12 cellular contexts compared by ENCODE assay signal in genomic region chr10:8043569-8044306, GRCh38. TPM values are rescaled to one million over a fixed set of nuclear protein-coding genes. Genes with fewer than 3 reads are reported as not detected.
A peak's percentile ranks its signal among the peaks of the same experiment; 100 is the strongest.
DNase-seq lines count a peak whose midpoint lies in the region; ATAC-seq and TF ChIP-seq lines count a peak whose summit lies in the region.
"Had no signal": no experiment of that assay in that cellular context is flagged by ENCODE, and none has a peak within 500 bp of the region (broad histone marks: within the 10 kb centered on the region; RNA-seq: fewer than 3 reads in every experiment).

No MANE protein-coding gene starts in this region.

- H3K4me3 ChIP-seq in smooth muscle cell = no peak overlapping the region
- H3K4me3 ChIP-seq: GM23248, uterus had no signal

- CTCF ChIA-PET in WTC11 (lab: Charles Lee) = interaction anchor here (0.8 kb wide), 1 partner anchor 170 kb away, joined by 3 read pairs; no protein-coding TSS in a partner anchor

- H3K9me3 ChIP-seq in smooth muscle cell (replicated peaks; ENCODE audit: low read depth) = no peaks in the 10 kb centered on the region
- H3K9me3 ChIP-seq: uterus had no signal

- peaks cover 2% of the 10 kb centered on the region; the same call in 1 of the 2 replicates for H3K36me3 Mint-ChIP-seq in WTC11
- H3K36me3 Mint-ChIP-seq in glutamatergic neuron (ENCODE audit: unreplicated experiment) = no peaks in the 10 kb centered on the region

- no peaks in the 10 kb centered on the region for H3F3A ChIP-seq in smooth muscle cell (ENCODE audit: low read depth)

- POLR2A ChIA-PET in WTC11 (lab: Charles Lee) = interaction anchor here (1.0 kb wide), 1 partner anchor 9 kb away, joined by 5 read pairs; no protein-coding TSS in a partner anchor

- WGBS in smooth muscle cell (ENCODE audit: low lambda C conversion rate) = 6% methylated on average over 30 of the region's 31 CpGs

- H3K9me3 Mint-ChIP-seq in WTC11 (no peaks in the 10 kb centered on the region), glutamatergic neuron (ENCODE audit: unreplicated experiment) (peaks cover 9% of the 10 kb centered on the region)

- H2AFZ ChIP-seq in smooth muscle cell (ENCODE audit: low read depth) = no peak overlapping the region
- H2AFZ ChIP-seq: GM23248 had no signal

- no peak overlapping the region for H3K27ac ChIP-seq in smooth muscle cell (ENCODE audit: low read depth)
- H3K27ac ChIP-seq: GM23248, uterus had no signal

- no peaks in the 10 kb centered on the region for H3K36me3 ChIP-seq in smooth muscle cell (ENCODE audit: low read depth)
- H3K36me3 ChIP-seq: uterus had no signal

- H3K27me3 ChIP-seq in smooth muscle cell (ENCODE audit: low read depth) = peaks cover 100% of the 10 kb centered on the region

- peak overlapping the region; percentile 69 for H3K4me3 Mint-ChIP-seq in WTC11
- H3K4me3 Mint-ChIP-seq in glutamatergic neuron (ENCODE audit: unreplicated experiment) = peak overlapping the region; percentile 20

- TF ChIP-seq CTCF in WTC11 (IDR thresholded peaks at IDR 0.05) (no peak), glutamatergic neuron (IDR thresholded peaks at IDR 0.05; ENCODE audit: partially characterized antibody, unreplicated experiment) (no peak), smooth muscle cell (IDR thresholded peaks at IDR 0.05; ENCODE audit: borderline replicate concordance, insufficient read depth, poor library complexity, severe bottlenecking) (peak; percentile 18)

- peaks cover 74% of the 10 kb centered on the region for H3K4me1 Mint-ChIP-seq in WTC11
- peaks cover 9% of the 10 kb centered on the region for H3K4me1 Mint-ChIP-seq in glutamatergic neuron (ENCODE audit: low read depth, unreplicated experiment)

- H3K27ac Mint-ChIP-seq in WTC11 (no peak overlapping the region), glutamatergic neuron (ENCODE audit: unreplicated experiment) (no peak overlapping the region)

- H3K79me2 ChIP-seq in smooth muscle cell (ENCODE audit: low read depth) = no peaks in the 10 kb centered on the region

- no peaks in the 10 kb centered on the region for H4K20me1 ChIP-seq in smooth muscle cell (ENCODE audit: low read depth)

- H3K27me3 Mint-ChIP-seq in WTC11 (ENCODE audit: low read depth) = peaks cover 100% of the 10 kb centered on the region
- H3K27me3 Mint-ChIP-seq in glutamatergic neuron (ENCODE audit: unreplicated experiment) = peaks cover 65% of the 10 kb centered on the region

- no peak overlapping the region for H3K9ac ChIP-seq in smooth muscle cell (ENCODE audit: low read depth)
- H3K9ac ChIP-seq: GM23248 had no signal

- peak overlapping the region; percentile 85 for H3K4me2 ChIP-seq in smooth muscle cell

- peak; percentile 67 for DNase-seq in activated CD4-positive, alpha-beta T cell treated with anti-CD3 and anti-CD28 coated beads for 48 hours
- DNase-seq in activated CD4-positive, alpha-beta T cell treated with anti-CD3 and anti-CD28 coated beads, Interleukin-2, amount 50 U/mL, for 4 hours = no peak
- DNase-seq in WTC11 (ENCODE audit: low spot score) (peak; percentile 73), glutamatergic neuron (no peak), smooth muscle cell (lab: John Stamatoyannopoulos, UW; ENCODE audit: unreplicated experiment) (no peak), NCI-H2227 (lab: John Stamatoyannopoulos, UW; ENCODE audit: unreplicated experiment) (no peak), NCI-H1092 treated with DMSO at 0.1 percent for 48 hours (lab: John Stamatoyannopoulos, UW) (no peak)
- DNase-seq: GM23248, NCI-H2227 treated with DMSO at 0.1 percent for 48 hours, uterus had no signal

- peak; percentile 28 for ATAC-seq in WTC11
- no peak for ATAC-seq in GM19035 (IDR thresholded peaks at IDR 0.05; ENCODE audit: unreplicated experiment)

- peaks cover 24% of the 10 kb centered on the region for H3K4me1 ChIP-seq in smooth muscle cell (ENCODE audit: low read depth)
- H3K4me1 ChIP-seq: uterus had no signal

TF ChIP-seq in WTC11, 78 proteins besides CTCF, POLR2A, EP300 and RAD21 (continues in another document):
- no peak for TF ChIP-seq CREM (CRISPR knock-in tag; IDR thresholded peaks at IDR 0.05)
- peak; percentile 25; the same call in 1 of the 2 replicates for TF ChIP-seq TEAD1 (CRISPR knock-in tag; IDR thresholded peaks at IDR 0.05)
- TF ChIP-seq, protein P1, sequence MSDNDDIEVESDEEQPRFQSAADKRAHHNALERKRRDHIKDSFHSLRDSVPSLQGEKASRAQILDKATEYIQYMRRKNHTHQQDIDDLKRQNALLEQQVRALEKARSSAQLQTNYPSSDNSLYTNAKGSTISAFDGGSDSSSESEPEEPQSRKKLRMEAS (CRISPR knock-in tag; IDR thresholded peaks at IDR 0.05) = peak; percentile 78; the same call in 1 of the 2 replicates
- TF ChIP-seq NFATC4 (CRISPR knock-in tag; IDR thresholded peaks at IDR 0.05) = no peak
- no peak for TF ChIP-seq USF1 (CRISPR knock-in tag; IDR thresholded peaks at IDR 0.05)
- TF ChIP-seq NR1H2 (CRISPR knock-in tag; IDR thresholded peaks at IDR 0.05) = no peak
- TF ChIP-seq CREB1 (CRISPR knock-in tag; IDR thresholded peaks at IDR 0.05) = no peak
- no peak for TF ChIP-seq ESRRA (CRISPR knock-in tag; IDR thresholded peaks at IDR 0.05; ENCODE audit: borderline replicate concordance)
- TF ChIP-seq ZNF232 (CRISPR knock-in tag; IDR thresholded peaks at IDR 0.05) = peak; percentile 48; the same call in 1 of the 2 replicates
- TF ChIP-seq, protein P2, sequence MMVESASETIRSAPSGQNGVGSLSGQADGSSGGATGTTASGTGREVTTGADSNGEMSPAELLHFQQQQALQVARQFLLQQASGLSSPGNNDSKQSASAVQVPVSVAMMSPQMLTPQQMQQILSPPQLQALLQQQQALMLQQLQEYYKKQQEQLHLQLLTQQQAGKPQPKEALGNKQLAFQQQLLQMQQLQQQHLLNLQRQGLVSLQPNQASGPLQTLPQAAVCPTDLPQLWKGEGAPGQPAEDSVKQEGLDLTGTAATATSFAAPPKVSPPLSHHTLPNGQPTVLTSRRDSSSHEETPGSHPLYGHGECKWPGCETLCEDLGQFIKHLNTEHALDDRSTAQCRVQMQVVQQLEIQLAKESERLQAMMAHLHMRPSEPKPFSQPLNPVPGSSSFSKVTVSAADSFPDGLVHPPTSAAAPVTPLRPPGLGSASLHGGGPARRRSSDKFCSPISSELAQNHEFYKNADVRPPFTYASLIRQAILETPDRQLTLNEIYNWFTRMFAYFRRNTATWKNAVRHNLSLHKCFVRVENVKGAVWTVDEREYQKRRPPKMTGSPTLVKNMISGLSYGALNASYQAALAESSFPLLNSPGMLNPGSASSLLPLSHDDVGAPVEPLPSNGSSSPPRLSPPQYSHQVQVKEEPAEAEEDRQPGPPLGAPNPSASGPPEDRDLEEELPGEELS (CRISPR knock-in tag; IDR thresholded peaks at IDR 0.05) = 0 out of 2 replicates have a peak, but pooled peaks have one; percentile 37
- TF ChIP-seq, protein P3, sequence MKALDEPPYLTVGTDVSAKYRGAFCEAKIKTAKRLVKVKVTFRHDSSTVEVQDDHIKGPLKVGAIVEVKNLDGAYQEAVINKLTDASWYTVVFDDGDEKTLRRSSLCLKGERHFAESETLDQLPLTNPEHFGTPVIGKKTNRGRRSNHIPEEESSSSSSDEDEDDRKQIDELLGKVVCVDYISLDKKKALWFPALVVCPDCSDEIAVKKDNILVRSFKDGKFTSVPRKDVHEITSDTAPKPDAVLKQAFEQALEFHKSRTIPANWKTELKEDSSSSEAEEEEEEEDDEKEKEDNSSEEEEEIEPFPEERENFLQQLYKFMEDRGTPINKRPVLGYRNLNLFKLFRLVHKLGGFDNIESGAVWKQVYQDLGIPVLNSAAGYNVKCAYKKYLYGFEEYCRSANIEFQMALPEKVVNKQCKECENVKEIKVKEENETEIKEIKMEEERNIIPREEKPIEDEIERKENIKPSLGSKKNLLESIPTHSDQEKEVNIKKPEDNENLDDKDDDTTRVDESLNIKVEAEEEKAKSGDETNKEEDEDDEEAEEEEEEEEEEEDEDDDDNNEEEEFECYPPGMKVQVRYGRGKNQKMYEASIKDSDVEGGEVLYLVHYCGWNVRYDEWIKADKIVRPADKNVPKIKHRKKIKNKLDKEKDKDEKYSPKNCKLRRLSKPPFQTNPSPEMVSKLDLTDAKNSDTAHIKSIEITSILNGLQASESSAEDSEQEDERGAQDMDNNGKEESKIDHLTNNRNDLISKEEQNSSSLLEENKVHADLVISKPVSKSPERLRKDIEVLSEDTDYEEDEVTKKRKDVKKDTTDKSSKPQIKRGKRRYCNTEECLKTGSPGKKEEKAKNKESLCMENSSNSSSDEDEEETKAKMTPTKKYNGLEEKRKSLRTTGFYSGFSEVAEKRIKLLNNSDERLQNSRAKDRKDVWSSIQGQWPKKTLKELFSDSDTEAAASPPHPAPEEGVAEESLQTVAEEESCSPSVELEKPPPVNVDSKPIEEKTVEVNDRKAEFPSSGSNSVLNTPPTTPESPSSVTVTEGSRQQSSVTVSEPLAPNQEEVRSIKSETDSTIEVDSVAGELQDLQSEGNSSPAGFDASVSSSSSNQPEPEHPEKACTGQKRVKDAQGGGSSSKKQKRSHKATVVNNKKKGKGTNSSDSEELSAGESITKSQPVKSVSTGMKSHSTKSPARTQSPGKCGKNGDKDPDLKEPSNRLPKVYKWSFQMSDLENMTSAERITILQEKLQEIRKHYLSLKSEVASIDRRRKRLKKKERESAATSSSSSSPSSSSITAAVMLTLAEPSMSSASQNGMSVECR (CRISPR knock-in tag; IDR thresholded peaks at IDR 0.05; ENCODE audit: borderline replicate concordance) = peak; percentile 56; the same call in 1 of the 2 replicates

RNA-seq across cellular contexts. Expression of gene GATA3, which starts 10.8 kb away (rescaled TPM):
- total RNA-seq in WTC11 (2021) = 0.60 to 0.89 TPM (median 0.72 TPM) in 3 replicates
- 0.69 TPM for total RNA-seq in glutamatergic neuron (ENCODE audit: unreplicated experiment)
- 2.3 and 5.2 TPM in 2 replicates for total RNA-seq in smooth muscle cell
- polyA plus RNA-seq in smooth muscle cell = 6.9 and 22.6 TPM in 2 replicates
- total RNA-seq: GM23248 had no signal
- polyA plus RNA-seq: AG04450, GM23248 had no signal

Comparison
In these comparisons a context has a peak if more than half of its experiments do, and no peak if none do; other contexts are left out.
1. DNase-seq: peak in activated CD4-positive, alpha-beta T cell treated with anti-CD3 and anti-CD28 coated beads for 48 hours (single experiment) and WTC11 (single experiment); none in activated CD4-positive, alpha-beta T cell treated with anti-CD3 and anti-CD28 coated beads, Interleukin-2, amount 50 U/mL, for 4 hours (0 of 2), glutamatergic neuron (single experiment), smooth muscle cell (single experiment), NCI-H2227 (single experiment) and NCI-H1092 treated with DMSO at 0.1 percent for 48 hours (single experiment).